In the genomic region with DNA sequence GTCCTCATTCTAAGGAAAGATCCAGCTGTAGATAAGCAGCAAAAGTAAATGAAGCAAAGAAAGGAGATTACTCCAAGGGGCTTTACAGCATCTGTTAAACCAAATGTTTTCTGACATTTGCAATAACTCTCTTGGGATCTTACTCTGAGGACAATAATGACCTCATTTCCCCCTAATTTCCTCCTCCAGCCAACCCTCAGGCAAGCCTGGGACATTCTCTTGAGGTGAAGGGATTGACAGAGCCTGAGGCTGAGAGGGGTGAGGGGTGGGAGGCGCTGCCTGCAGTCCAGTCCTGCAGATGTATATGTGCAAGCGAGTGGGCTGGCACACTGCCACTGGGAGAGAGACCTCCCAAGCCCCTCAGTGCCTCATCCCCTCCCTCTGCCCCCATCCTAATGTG, we compare ENCODE assay signal across 24 cellular contexts. TPM values are rescaled to one million over a fixed set of nuclear protein-coding genes. Genes with fewer than 3 reads are reported as not detected.
A peak's percentile ranks its signal among the peaks of the same experiment; 100 is the strongest.
DNase-seq lines count a peak whose midpoint lies in the region; ATAC-seq and TF ChIP-seq lines count a peak whose summit lies in the region.
"Had no signal": no experiment of that assay in that cellular context is flagged by ENCODE, and none has a peak within 500 bp of the region (broad histone marks: within the 10 kb centered on the region; RNA-seq: fewer than 3 reads in every experiment).

No MANE protein-coding gene starts in this region.

- DNase-seq in A673 (ENCODE audit: low spot score) (peak; percentile 82), NCI-H2171 (lab: John Stamatoyannopoulos, UW) (peak; percentile 87), dermis blood vessel endothelial cell (peak; percentile 10), SK-N-SH (no peak), aorta (no peak)
- DNase-seq: activated CD4-positive, alpha-beta T cell treated with anti-CD3 and anti-CD28 coated beads for 4 hours; activated naive CD4-positive, alpha-beta T cell treated with anti-CD3 and anti-CD28 coated beads, Interleukin-2, amount 50 U/mL, for 16 hours; C1 segment of cervical spinal cord; foreskin melanocyte; KBM-7; MM.1S; NCI-H1417; NCI-H2081 treated with DMSO at 0.1 percent for 48 hours; ovary; SHP77; stimulated activated naive CD4-positive, alpha-beta T cell; T1000 had no signal

- no peak for TF ChIP-seq EP300 in SK-N-SH (IDR thresholded peaks at IDR 0.05; ENCODE audit: borderline replicate concordance in 1 of 2, low read depth in 1 of 2, low read length in 1 of 2)

- WGBS in SK-N-SH (ENCODE audit: low lambda C conversion rate) = 83% methylated on average over 2 of the region's 2 CpGs
- WGBS in aorta, 2 donors = 35 to 37% methylated on average over 2 of the region's 2 CpGs

- H3K27ac ChIP-seq in A673 (ENCODE audit: low read depth, low read length, poor library complexity, severe bottlenecking) = no peak overlapping the region
- peak overlapping the region in 4 of 11 experiments; percentile 20 to 63 (median 50); a peak in 7 of 22 replicates for H3K27ac ChIP-seq in BLaER1 treated with 17β-estradiol and CSF1 and Interleukin-3, amounts not matched to agents 10 nM and 100 nM
- no peak overlapping the region for H3K27ac ChIP-seq in SK-N-SH (ENCODE audit: low read depth in 2 of 2, low read length in 1 of 2)
- H3K27ac ChIP-seq in aorta (ENCODE audit: low read depth in 1 of 2, low read length in 2 of 2) = no peak overlapping the region
- H3K27ac ChIP-seq: HL-60, ovary, skin epidermis, VCaP had no signal

- H3K9me3 ChIP-seq in A673 (ENCODE audit: low read depth, low read length, poor library complexity, severe bottlenecking) = no peaks in the 10 kb centered on the region
- peaks cover 10 to 27% (median 15%) of the 10 kb centered on the region in 11 experiments; a peak in 17 of 22 replicates for H3K9me3 ChIP-seq in BLaER1 treated with 17β-estradiol and CSF1 and Interleukin-3, amounts not matched to agents 10 nM and 100 nM (replicated peaks in 1 of 11)
- no peaks in the 10 kb centered on the region for H3K9me3 ChIP-seq in SK-N-SH
- no peaks in the 10 kb centered on the region for H3K9me3 ChIP-seq in aorta (ENCODE audit: control insufficient read depth, low read length)
- H3K9me3 ChIP-seq: ovary had no signal

- intact Hi-C loops in A673 (cut with micrococcal nuclease; ENCODE audit: unreplicated experiment) = no loop called here
- intact Hi-C loops in aorta (cut with DNase I) = no loop called here

- POLR2A ChIA-PET in A673 (lab: Charles Lee; ENCODE audit: low non-redundant PET) = no interaction called here
- POLR2A ChIA-PET in SK-N-SH (lab: Yijun Ruan, JAX) = no interaction called here

- no peaks in the 10 kb centered on the region for H3K36me3 ChIP-seq in A673 (ENCODE audit: insufficient read depth, low read length, poor library complexity, severe bottlenecking)
- H3K36me3 ChIP-seq in BLaER1 treated with 17β-estradiol and CSF1 and Interleukin-3, amounts not matched to agents 10 nM and 100 nM = no peaks in the 10 kb centered on the region
- H3K36me3 ChIP-seq in SK-N-SH (replicated peaks in 1 of 2; ENCODE audit: control insufficient read depth in 1 of 2, insufficient read depth in 2 of 2, low read length in 1 of 2) = no peaks in the 10 kb centered on the region
- no peaks in the 10 kb centered on the region for H3K36me3 ChIP-seq in aorta (ENCODE audit: control insufficient read depth in 1 of 2, insufficient read depth in 2 of 2, low read length in 1 of 2)
- H3K36me3 ChIP-seq: ovary had no signal

- H3K9ac ChIP-seq in BLaER1 treated with 17β-estradiol and CSF1 and Interleukin-3, amounts not matched to agents 10 nM and 100 nM = peak overlapping the region in 3 of 11 experiments; percentile 30 to 41 (median 33); a peak in 1 of 22 replicates
- no peak overlapping the region for H3K9ac ChIP-seq in SK-N-SH

- TF ChIP-seq CTCF in A673 (conservative IDR thresholded peaks at IDR 0.05; ENCODE audit: low read depth, low read length) (no peak), SK-N-SH (IDR thresholded peaks at IDR 0.05) (no peak)

- H3K4me1 ChIP-seq in A673 (ENCODE audit: insufficient read depth, low read length, poor library complexity, severe bottlenecking) (peaks cover 7% of the 10 kb centered on the region), SK-N-SH (ENCODE audit: control insufficient read depth in 1 of 2, insufficient read depth in 2 of 2, low read depth in 1 of 2, low read length in 1 of 2) (no peaks in the 10 kb centered on the region), aorta (ENCODE audit: control insufficient read depth in 1 of 2, insufficient read depth in 2 of 2, low read length in 2 of 2) (no peaks in the 10 kb centered on the region)
- H3K4me1 ChIP-seq in BLaER1 treated with 17β-estradiol and CSF1 and Interleukin-3, amounts not matched to agents 10 nM and 100 nM = peaks cover 12 to 34% (median 30%) of the 10 kb centered on the region in 10 experiments

- H3K9me2 ChIP-seq in SK-N-SH = no peaks in the 10 kb centered on the region

- no peak for TF ChIP-seq RAD21 in SK-N-SH (IDR thresholded peaks at IDR 0.05; ENCODE audit: low read length)

- H3K4me3 ChIP-seq in A673 (ENCODE audit: low read depth, low read length, poor library complexity, severe bottlenecking) = no peak overlapping the region
- H3K4me3 ChIP-seq in BLaER1 treated with 17β-estradiol and CSF1 and Interleukin-3, amounts not matched to agents 10 nM and 100 nM = no peak overlapping the region
- no peak overlapping the region for H3K4me3 ChIP-seq in SK-N-SH (ENCODE audit: low read depth in 2 of 2, low read length in 1 of 2)
- no peak overlapping the region for H3K4me3 ChIP-seq in aorta (ENCODE audit: low read length in 2 of 2)
- H3K4me3 ChIP-seq: ovary, skin epidermis had no signal

- no peak overlapping the region for H2AFZ ChIP-seq in SK-N-SH (ENCODE audit: low read depth)

- H3K27me3 ChIP-seq in A673 (replicated peaks; ENCODE audit: insufficient read depth, low read depth, low read length, poor library complexity) (no peaks in the 10 kb centered on the region), SK-N-SH (ENCODE audit: insufficient read depth) (no peaks in the 10 kb centered on the region), aorta (ENCODE audit: control insufficient read depth in 1 of 2, insufficient read depth in 2 of 2, low read length in 1 of 2) (no peaks in the 10 kb centered on the region)
- H3K27me3 ChIP-seq in BLaER1 treated with 17β-estradiol and CSF1 and Interleukin-3, amounts not matched to agents 10 nM and 100 nM = no peaks in the 10 kb centered on the region
- H3K27me3 ChIP-seq: ovary had no signal

- CTCF ChIA-PET in A673 (lab: Charles Lee) (interaction anchor here (0.6 kb wide), 1 partner anchor 202 kb away, joined by 3 read pairs; no protein-coding TSS in a partner anchor), SK-N-SH (lab: Yijun Ruan, JAX) (interaction anchor here (0.9 kb wide), 1 partner anchor 17 kb away, joined by 4 read pairs; no protein-coding TSS in a partner anchor)

- no TSS peak for BruUV-seq in A673 (replicated peaks; lab: Mats Ljungman, UMichigan)

- no peak for ATAC-seq in aorta (ENCODE audit: low FRiP score)
- ATAC-seq in GM18909 (IDR thresholded peaks at IDR 0.05; ENCODE audit: poor library complexity, unreplicated experiment) = no peak
- ATAC-seq in GM21381 (IDR thresholded peaks at IDR 0.05; ENCODE audit: unreplicated experiment) = no peak
- ATAC-seq: Panc1 had no signal

- no peaks in the 10 kb centered on the region for H4K20me1 ChIP-seq in BLaER1 treated with 17β-estradiol and CSF1 and Interleukin-3, amounts not matched to agents 10 nM and 100 nM
- no peaks in the 10 kb centered on the region for H4K20me1 ChIP-seq in SK-N-SH (ENCODE audit: insufficient read depth)

- H3K4me2 ChIP-seq in BLaER1 treated with 17β-estradiol and CSF1 and Interleukin-3, amounts not matched to agents 10 nM and 100 nM = peak overlapping the region in 10 of 11 experiments; percentile 4 to 82 (median 66); a peak in 18 of 22 replicates
- no peak overlapping the region for H3K4me2 ChIP-seq in SK-N-SH

- no peaks in the 10 kb centered on the region for H3K79me2 ChIP-seq in SK-N-SH (ENCODE audit: insufficient read depth)

- no peaks in the 10 kb centered on the region for H3F3A ChIP-seq in SK-N-SH (replicated peaks; ENCODE audit: insufficient read depth)

TF ChIP-seq in SK-N-SH, 30 proteins besides CTCF, POLR2A, EP300 and RAD21 (continues in another document):
- TF ChIP-seq JUND (IDR thresholded peaks at IDR 0.05) (no peak), CHD2 (IDR thresholded peaks at IDR 0.05; ENCODE audit: low read length, partially characterized antibody) (no peak), POLR2AphosphoS5 (IDR thresholded peaks at IDR 0.05; ENCODE audit: low read depth, low read length) (no peak), FOSL2 (IDR thresholded peaks at IDR 0.05; ENCODE audit: borderline replicate concordance, low read depth) (no peak), RCOR1 (IDR thresholded peaks at IDR 0.05; ENCODE audit: low read length) (no peak), SIN3A (IDR thresholded peaks at IDR 0.05; ENCODE audit: borderline replicate concordance, low read depth, low read length) (no peak), GATA2 (CRISPR knock-in tag; IDR thresholded peaks at IDR 0.05) (no peak), YY1 (IDR thresholded peaks at IDR 0.05; ENCODE audit: low read depth) (no peak), TCF12 (IDR thresholded peaks at IDR 0.05) (no peak), GABPA (IDR thresholded peaks at IDR 0.05; ENCODE audit: low read depth) (no peak)
- TF ChIP-seq, protein P1, sequence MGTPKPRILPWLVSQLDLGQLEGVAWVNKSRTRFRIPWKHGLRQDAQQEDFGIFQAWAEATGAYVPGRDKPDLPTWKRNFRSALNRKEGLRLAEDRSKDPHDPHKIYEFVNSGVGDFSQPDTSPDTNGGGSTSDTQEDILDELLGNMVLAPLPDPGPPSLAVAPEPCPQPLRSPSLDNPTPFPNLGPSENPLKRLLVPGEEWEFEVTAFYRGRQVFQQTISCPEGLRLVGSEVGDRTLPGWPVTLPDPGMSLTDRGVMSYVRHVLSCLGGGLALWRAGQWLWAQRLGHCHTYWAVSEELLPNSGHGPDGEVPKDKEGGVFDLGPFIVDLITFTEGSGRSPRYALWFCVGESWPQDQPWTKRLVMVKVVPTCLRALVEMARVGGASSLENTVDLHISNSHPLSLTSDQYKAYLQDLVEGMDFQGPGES (IDR thresholded peaks at IDR 0.05; ENCODE audit: low read depth, low read length) = no peak
- TF ChIP-seq, protein P2, sequence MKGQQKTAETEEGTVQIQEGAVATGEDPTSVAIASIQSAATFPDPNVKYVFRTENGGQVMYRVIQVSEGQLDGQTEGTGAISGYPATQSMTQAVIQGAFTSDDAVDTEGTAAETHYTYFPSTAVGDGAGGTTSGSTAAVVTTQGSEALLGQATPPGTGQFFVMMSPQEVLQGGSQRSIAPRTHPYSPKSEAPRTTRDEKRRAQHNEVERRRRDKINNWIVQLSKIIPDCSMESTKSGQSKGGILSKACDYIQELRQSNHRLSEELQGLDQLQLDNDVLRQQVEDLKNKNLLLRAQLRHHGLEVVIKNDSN (IDR thresholded peaks at IDR 0.05; ENCODE audit: borderline replicate concordance, low read depth) = no peak

RNA-seq across cellular contexts. Expression of a gene that starts 40.6 kb away (rescaled TPM):
- total RNA-seq in A673 (2021) (45.7 and 48.8 TPM in 2 replicates), dermis blood vessel endothelial cell (7.1 and 48.8 TPM in 2 replicates), aorta (1 to 10 TPM in 1 of 2 donors, not detected in 1; 1.0 TPM)
- polyA plus RNA-seq in SK-N-SH (2012; rRNA removed) (8.2 and 9.4 TPM in 2 replicates), aorta (1 to 10 TPM in 1 of 2 donors, not detected in 1; 1.5 TPM)
- 11.5 and 12.7 TPM in 2 replicates for polyA plus RNA-seq in SK-N-SH (2012; cell fraction: cytosol; rRNA removed)
- polyA plus RNA-seq in SK-N-SH (2012; cell fraction: nucleus; rRNA removed) = 3.4 and 4.2 TPM in 2 replicates

Comparison
In these comparisons a context has a peak if more than half of its experiments do, and no peak if none do; other contexts are left out.
1. DNase-seq: peak in A673 (single experiment), NCI-H2171 (single experiment) and dermis blood vessel endothelial cell (single experiment); none in SK-N-SH (single experiment) and aorta (0 of 2).